In genomic region chrX:10988653-10989052, GRCh38 we compare ENCODE assay signal across 22 cellular contexts.
"Had no signal": no experiment of that assay in that cellular context is flagged by ENCODE, and none has a peak within 500 bp of the region (broad histone marks: within the 10 kb centered on the region; RNA-seq: fewer than 3 reads in every experiment).

No MANE protein-coding gene starts in this region.

- H3K4me1 ChIP-seq: gastrocnemius medialis, left lung, prostate gland, right atrium auricular region, testis, tibial artery, upper lobe of left lung had no signal

- H3K27ac ChIP-seq: gastrocnemius medialis, left lung, prostate gland, right atrium auricular region, testis, tibial artery, upper lobe of left lung had no signal

- H3K9me3 Mint-ChIP-seq: stimulated activated memory B cell treated with anti-CD40 and anti-IgM and Interleukin-4, amounts not matched to agents 10 μg/mL and 1 μg/mL and 100 μg/mL, for 72 hours had no signal

- H3K4me3 ChIP-seq: gastrocnemius medialis, left lung, prostate gland, right atrium auricular region, testis, tibial artery, upper lobe of left lung had no signal

- H3K4me1 Mint-ChIP-seq: endodermal cell; naive thymus-derived CD8-positive, alpha-beta T cell; stimulated activated memory B cell treated with anti-CD40 and anti-IgM and Interleukin-4, amounts not matched to agents 10 μg/mL and 1 μg/mL and 100 μg/mL, for 72 hours had no signal

- H3K27ac Mint-ChIP-seq: naive thymus-derived CD8-positive, alpha-beta T cell; nephron progenitor cell; stimulated activated memory B cell treated with anti-CD40 and anti-IgM and Interleukin-4, amounts not matched to agents 10 μg/mL and 1 μg/mL and 100 μg/mL, for 72 hours had no signal

- ATAC-seq: gastrocnemius medialis; left lung; naive thymus-derived CD8-positive, alpha-beta T cell; sciatic nerve; stimulated activated memory B cell treated with anti-CD40 and anti-IgM and Interleukin-4, amounts not matched to agents 10 μg/mL and 1 μg/mL and 100 μg/mL, for 72 hours; stimulated activated naive CD8-positive, alpha-beta T cell treated with anti-CD3 and anti-CD28 coated beads, Interleukin-15, Interleukin-2, amounts not matched to agents 100 U/mL and 50 U/mL, for 24 hours had no signal

- DNase-seq: cerebellar nuclear complex; effector CD8-positive, alpha-beta T cell; endodermal cell; erythroblast; gastrocnemius medialis; head of caudate nucleus; kidney; left lung; naive thymus-derived CD8-positive, alpha-beta T cell; nephron progenitor cell; nucleus accumbens; stimulated activated CD4-positive, alpha-beta T cell treated with anti-CD3 and anti-CD28 coated beads, Interleukin-2, amount 100 ng/mL, for 24 hours; stimulated activated CD4-positive, alpha-beta T cell treated with anti-CD3 and anti-CD28 coated beads, Interleukin-4, amount 100 ng/mL, for 4 hours; stimulated activated naive CD8-positive, alpha-beta T cell treated with anti-CD3 and anti-CD28 coated beads, Interleukin-15, Interleukin-2, amounts not matched to agents 100 U/mL and 50 U/mL, for 24 hours; substantia nigra; testis; tibial artery; upper lobe of left lung had no signal

- H3K36me3 Mint-ChIP-seq: stimulated activated memory B cell treated with anti-CD40 and anti-IgM and Interleukin-4, amounts not matched to agents 10 μg/mL and 1 μg/mL and 100 μg/mL, for 72 hours had no signal

- H3K4me3 Mint-ChIP-seq: endodermal cell; naive thymus-derived CD8-positive, alpha-beta T cell; nephron progenitor cell; stimulated activated memory B cell treated with anti-CD40 and anti-IgM and Interleukin-4, amounts not matched to agents 10 μg/mL and 1 μg/mL and 100 μg/mL, for 72 hours had no signal

- H3K27me3 Mint-ChIP-seq: naive thymus-derived CD8-positive, alpha-beta T cell; stimulated activated memory B cell treated with anti-CD40 and anti-IgM and Interleukin-4, amounts not matched to agents 10 μg/mL and 1 μg/mL and 100 μg/mL, for 72 hours had no signal

- H3K9me3 ChIP-seq: gastrocnemius medialis, left lung, prostate gland, right atrium auricular region, testis, tibial artery, upper lobe of left lung had no signal

- H3K27me3 ChIP-seq: gastrocnemius medialis, left lung, right atrium auricular region, testis, tibial artery, upper lobe of left lung had no signal

- H3K36me3 ChIP-seq: gastrocnemius medialis, left lung, prostate gland, right atrium auricular region, tibial artery, upper lobe of left lung had no signal
